In the genomic region with DNA sequence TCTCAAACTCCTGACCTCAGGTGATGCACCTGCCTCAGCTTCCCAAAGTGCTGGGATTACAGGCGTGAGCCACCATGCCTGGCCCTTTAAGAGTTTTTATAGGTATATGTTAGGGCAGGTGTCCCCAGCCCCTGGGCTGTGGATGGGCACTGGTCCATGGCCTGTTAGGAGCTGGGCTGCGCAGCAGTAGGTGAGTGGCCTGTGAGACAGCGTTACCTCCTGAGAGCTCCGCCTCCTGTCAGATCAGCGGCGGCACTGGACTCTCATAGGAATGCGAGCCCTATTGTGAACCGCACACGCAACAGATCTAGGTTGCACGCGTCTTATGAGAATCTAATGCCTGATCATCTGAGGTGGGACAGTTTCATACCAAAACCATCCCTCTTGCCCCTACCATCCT, we compare ENCODE assay signal across 20 cellular contexts.
DNase-seq lines count a peak whose midpoint lies in the region; ATAC-seq and TF ChIP-seq lines count a peak whose summit lies in the region.
"Had no signal": no experiment of that assay in that cellular context is flagged by ENCODE, and none has a peak within 500 bp of the region (broad histone marks: within the 10 kb centered on the region; RNA-seq: fewer than 3 reads in every experiment).

No MANE protein-coding gene starts in this region.

- H3K4me1 ChIP-seq in left ventricle myocardium inferior = peaks cover 3% of the 10 kb centered on the region
- H3K4me1 ChIP-seq in heart left ventricle = peaks cover 0 to 8% (median 0%) of the 10 kb centered on the region in 12 donors
- H3K4me1 ChIP-seq: BE2C; BLaER1 treated with 17β-estradiol and CSF1 and Interleukin-3, amounts not matched to agents 10 nM and 100 nM had no signal

- no peak for ATAC-seq in heart left ventricle
- no peak for ATAC-seq in sciatic nerve
- no peak for ATAC-seq in GM18873 (IDR thresholded peaks at IDR 0.05; ENCODE audit: low FRiP score, unreplicated experiment)
- no peak for ATAC-seq in GM19463 (IDR thresholded peaks at IDR 0.05; ENCODE audit: unreplicated experiment)
- ATAC-seq in GM18520 (IDR thresholded peaks at IDR 0.05; ENCODE audit: unreplicated experiment) = no peak
- ATAC-seq: GM23338 had no signal

- DNase-seq in left ventricle myocardium inferior (no peak), heart left ventricle (no peak), mesenteric fat pad (ENCODE audit: low spot score) (peak; percentile 83), sciatic nerve (ENCODE audit: low spot score) (peak; percentile 52), AG08395 (ENCODE audit: low spot score) (no peak)
- DNase-seq: AML-193; BE2C; CD4-positive, alpha-beta T cell; CD8-positive, alpha-beta memory T cell; DMS 273 treated with DMSO at 0.1 percent for 48 hours; DMS79 treated with DMSO at 0.1 percent for 48 hours; GF-D8; H9; HFFc6 had no signal

- H3K36me3 ChIP-seq in left ventricle myocardium inferior = peaks cover 39% of the 10 kb centered on the region
- peaks cover 0 to 52% (median 17%) of the 10 kb centered on the region in 9 donors for H3K36me3 ChIP-seq in heart left ventricle
- H3K36me3 ChIP-seq: BE2C; BLaER1 treated with 17β-estradiol and CSF1 and Interleukin-3, amounts not matched to agents 10 nM and 100 nM had no signal

- no peak for TF ChIP-seq CTCF in left ventricle myocardium inferior (IDR thresholded peaks at IDR 0.05; ENCODE audit: borderline replicate concordance)
- TF ChIP-seq CTCF in heart left ventricle (IDR thresholded peaks at IDR 0.05) = no peak

- H3K9me3 ChIP-seq in left ventricle myocardium inferior (replicated peaks) (no peaks in the 10 kb centered on the region), heart left ventricle (no peaks in the 10 kb centered on the region)
- H3K9me3 ChIP-seq: BE2C; BLaER1 treated with 17β-estradiol and CSF1 and Interleukin-3, amounts not matched to agents 10 nM and 100 nM had no signal

- no peak overlapping the region for H3K4me3 ChIP-seq in left ventricle myocardium inferior
- H3K4me3 ChIP-seq in heart left ventricle = no peak overlapping the region
- H3K4me3 ChIP-seq: BLaER1 treated with 17β-estradiol and CSF1 and Interleukin-3, amounts not matched to agents 10 nM and 100 nM; GM23338 had no signal

- no peaks in the 10 kb centered on the region for H3K27me3 ChIP-seq in left ventricle myocardium inferior (ENCODE audit: low read depth)
- H3K27me3 ChIP-seq in heart left ventricle = no peaks in the 10 kb centered on the region
- H3K27me3 ChIP-seq: BE2C; BLaER1 treated with 17β-estradiol and CSF1 and Interleukin-3, amounts not matched to agents 10 nM and 100 nM had no signal

- 97 to 98% (median 98%) methylated on average over 11 of the region's 11 CpGs for WGBS in heart left ventricle, 4 donors

- H3K27ac ChIP-seq in left ventricle myocardium inferior (replicated peaks) (peak overlapping the region; percentile 40), heart left ventricle (no peak overlapping the region)
- H3K27ac ChIP-seq: 22Rv1; BLaER1 treated with 17β-estradiol and CSF1 and Interleukin-3, amounts not matched to agents 10 nM and 100 nM had no signal

- intact Hi-C loops in left ventricle myocardium inferior (cut with micrococcal nuclease) (no loop called here), heart left ventricle (cut with DNase I) (no loop called here), sciatic nerve (cut with DNase I) (loop anchor here (5.0 kb wide), 1 partner anchor 1812 kb away; no protein-coding TSS in a partner anchor)

- TF ChIP-seq POLR2A in heart left ventricle (IDR thresholded peaks at IDR 0.05) = no peak

Comparison
In these comparisons a context has a peak if more than half of its experiments do, and no peak if none do; other contexts are left out.
1. DNase-seq: peak in mesenteric fat pad (single experiment) and sciatic nerve (single experiment); none in left ventricle myocardium inferior (single experiment), heart left ventricle (0 of 5) and AG08395 (single experiment).